Comparison of ENCODE assay signal across 12 cellular contexts in the genomic region with DNA sequence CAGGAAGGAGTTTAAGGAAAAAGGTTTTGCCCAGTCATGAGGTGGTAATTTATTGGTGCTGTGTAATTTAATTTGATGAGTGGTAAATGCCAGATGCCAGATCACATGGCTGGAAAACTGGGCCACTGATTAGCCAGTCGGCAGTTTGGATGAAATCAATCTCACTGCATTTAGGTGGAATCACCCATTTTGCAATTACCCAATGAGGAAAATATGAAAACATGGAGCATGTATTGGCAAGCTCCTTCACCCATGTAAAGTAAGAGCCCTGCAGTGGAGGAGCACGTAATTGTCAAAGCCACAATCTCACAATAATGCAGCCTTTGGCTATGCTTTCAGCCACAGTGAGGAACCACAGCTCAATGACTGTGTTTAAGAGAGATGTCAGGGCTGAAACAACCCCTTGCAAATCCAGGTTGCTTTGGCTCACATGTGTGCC.
DNase-seq lines count a peak whose midpoint lies in the region; ATAC-seq, FAIRE-seq and TF ChIP-seq lines count a peak whose summit lies in the region.
"Had no signal": no experiment of that assay in that cellular context is flagged by ENCODE, and none has a peak within 500 bp of the region (broad histone marks: within the 10 kb centered on the region; RNA-seq: fewer than 3 reads in every experiment).

No MANE protein-coding gene starts in this region.

- H3K4me3 Mint-ChIP-seq in H9, result no peak overlapping the region
- H3K4me3 Mint-ChIP-seq: activated CD4-positive, alpha-beta memory T cell treated with anti-CD3 and anti-CD28 coated beads for 36 hours; activated naive CD8-positive, alpha-beta T cell treated with anti-CD3 and anti-CD28 coated beads, Interleukin-2, amount 10 ng/mL, durations not matched to agents 7 days and 5 days had no signal

- no peak overlapping the region for H2BK120ac ChIP-seq in H9 (ENCODE audit: low read depth, low read length, poor library complexity, severe bottlenecking)

- H3K18ac ChIP-seq in H9 (ENCODE audit: insufficient read length, low read depth, low read length), result no peak overlapping the region

- no peak for TF ChIP-seq CTCF in GM20000 (IDR thresholded peaks at IDR 0.05; ENCODE audit: extremely low read depth, missing control alignments)
- TF ChIP-seq CTCF in epithelial cell of esophagus (IDR thresholded peaks at IDR 0.05; ENCODE audit: insufficient read depth, low read depth, low read length, missing control alignments), result no peak
- no peak for TF ChIP-seq CTCF in GM13976 (IDR thresholded peaks at IDR 0.05; ENCODE audit: borderline replicate concordance, control extremely low read depth, extremely low read depth, insufficient read depth, missing control alignments)
- TF ChIP-seq CTCF in H9 (conservative IDR thresholded peaks at IDR 0.05), result no peak
- TF ChIP-seq CTCF in right atrium auricular region (IDR thresholded peaks at IDR 0.05), result no peak

- H2AK5ac ChIP-seq in H9 (ENCODE audit: insufficient read length, low read length), result no peak overlapping the region

- no peak overlapping the region for H2BK15ac ChIP-seq in H9 (ENCODE audit: low read depth, low read length)

- H2BK20ac ChIP-seq in H9 (ENCODE audit: low read depth, low read length, poor library complexity, severe bottlenecking), result no peak overlapping the region

- H3K56ac ChIP-seq in H9 (ENCODE audit: insufficient read length, low read depth, low read length), result no peak overlapping the region

- peak; percentile 85 for FAIRE-seq in GM12891 (lab: Jason Lieb, UNC)

- H3K27me3 ChIP-seq in H9 (ENCODE audit: insufficient read depth, low read length), result no peaks in the 10 kb centered on the region
- no peaks in the 10 kb centered on the region for H3K27me3 ChIP-seq in right atrium auricular region

- no peaks in the 10 kb centered on the region for H3K79me2 ChIP-seq in H9 (ENCODE audit: insufficient read depth, low read length)

- no peak overlapping the region for H4K5ac ChIP-seq in H9 (ENCODE audit: insufficient read length, low read depth, low read length)

- H3K4me1 ChIP-seq in H9 (ENCODE audit: insufficient read depth, low read length) (no peaks in the 10 kb centered on the region), right atrium auricular region (no peaks in the 10 kb centered on the region)

- H3K36me3 Mint-ChIP-seq in H9 (ENCODE audit: insufficient read depth in 1 of 3, low read depth in 3 of 3), result no peaks in the 10 kb centered on the region
- H3K36me3 Mint-ChIP-seq: activated CD4-positive, alpha-beta memory T cell treated with anti-CD3 and anti-CD28 coated beads for 36 hours had no signal

- H3K79me1 ChIP-seq in H9 (ENCODE audit: insufficient read depth, low read depth, low read length, poor library complexity, severe bottlenecking), result no peaks in the 10 kb centered on the region

- no peaks in the 10 kb centered on the region for H3K9me3 ChIP-seq in H9 (ENCODE audit: control insufficient read depth, low read depth, low read length)
- no peaks in the 10 kb centered on the region for H3K9me3 ChIP-seq in right atrium auricular region

- no peaks in the 10 kb centered on the region for H3K23me2 ChIP-seq in H9 (ENCODE audit: insufficient read length, low read depth, low read length, poor library complexity, severe bottlenecking)

- DNase-seq in GM12891 (ENCODE audit: insufficient read length, low spot score) (no peak), GM20000 (ENCODE audit: low spot score) (peak; percentile 24), epithelial cell of esophagus (ENCODE audit: low read depth) (peak; percentile 40), left cardiac atrium (no peak), GM13976 (ENCODE audit: low spot score) (no peak), H9 (no peak), right atrium auricular region (ENCODE audit: low spot score) (no peak)
- DNase-seq: activated CD4-positive, alpha-beta memory T cell treated with anti-CD3 and anti-CD28 coated beads for 36 hours; activated naive CD8-positive, alpha-beta T cell treated with anti-CD3 and anti-CD28 coated beads, Interleukin-2, amount 10 ng/mL, durations not matched to agents 7 days and 5 days; midbrain; right cardiac atrium had no signal

- no peaks in the 10 kb centered on the region for H3K36me3 ChIP-seq in right atrium auricular region

- H3K9me3 Mint-ChIP-seq in H9, result no peaks in the 10 kb centered on the region
- H3K9me3 Mint-ChIP-seq: activated CD4-positive, alpha-beta memory T cell treated with anti-CD3 and anti-CD28 coated beads for 36 hours had no signal

- in situ Hi-C loops in GM13976 (cut with MboI; ENCODE audit: low sequenced_read_pairs, unreplicated experiment), result no loop called here

- no peak overlapping the region for H2AFZ ChIP-seq in H9 (ENCODE audit: low read length)

- no peak overlapping the region for H2BK5ac ChIP-seq in H9 (ENCODE audit: insufficient read length, low read length)

- no peaks in the 10 kb centered on the region for H3K27me3 Mint-ChIP-seq in H9 (ENCODE audit: low read depth)
- H3K27me3 Mint-ChIP-seq: activated CD4-positive, alpha-beta memory T cell treated with anti-CD3 and anti-CD28 coated beads for 36 hours had no signal

- H4K20me1 ChIP-seq in H9 (ENCODE audit: control insufficient read depth, insufficient read depth, insufficient read length), result no peaks in the 10 kb centered on the region

- no peak overlapping the region for H4K91ac ChIP-seq in H9 (ENCODE audit: insufficient read length, low read depth, low read length)

- no peak overlapping the region for H3K27ac ChIP-seq in H9 (ENCODE audit: insufficient read length, low read depth, low read length)
- no peak overlapping the region for H3K27ac ChIP-seq in right atrium auricular region

- H3K23ac ChIP-seq in H9 (ENCODE audit: insufficient read length, low read depth, low read length), result no peak overlapping the region

- no peak overlapping the region for H3K9ac ChIP-seq in H9 (ENCODE audit: extremely low read depth, insufficient read length, low read length)

- H4K8ac ChIP-seq in H9 (replicated peaks; ENCODE audit: insufficient read length, low read depth, low read length), result no peak overlapping the region

- H3K4me2 ChIP-seq in H9 (ENCODE audit: insufficient read depth, insufficient read length, low read length), result no peak overlapping the region

- intact Hi-C loops in left cardiac atrium (cut with DNase I), result no loop called here

- H3T11ph ChIP-seq in H9 (ENCODE audit: low read length), result no peak overlapping the region

- H3K4me3 ChIP-seq in epithelial cell of esophagus (ENCODE audit: low read length) (no peak overlapping the region), right atrium auricular region (no peak overlapping the region)

- no peak overlapping the region for H3K4ac ChIP-seq in H9 (ENCODE audit: low read depth, low read length)

- no peak overlapping the region for H3K27ac Mint-ChIP-seq in H9
- H3K27ac Mint-ChIP-seq: activated CD4-positive, alpha-beta memory T cell treated with anti-CD3 and anti-CD28 coated beads for 36 hours; activated naive CD8-positive, alpha-beta T cell treated with anti-CD3 and anti-CD28 coated beads, Interleukin-2, amount 10 ng/mL, durations not matched to agents 7 days and 5 days had no signal

- H3K4me1 Mint-ChIP-seq in H9, result no peaks in the 10 kb centered on the region

- ATAC-seq in HG03460 (IDR thresholded peaks at IDR 0.05; ENCODE audit: unreplicated experiment) (peak; percentile 67), left cardiac atrium (no peak)
- ATAC-seq: right cardiac atrium had no signal

- no peak overlapping the region for H3K14ac ChIP-seq in H9 (ENCODE audit: insufficient read depth, low read length)

- no peak for TF ChIP-seq POLR2A in GM12891 (IDR thresholded peaks at IDR 0.05; ENCODE audit: low read depth, low read length)

- H2BK12ac ChIP-seq in H9 (ENCODE audit: insufficient read length, low read depth, low read length), result no peak overlapping the region

- WGBS in H9 (ENCODE audit: extremely low coverage, insufficient read length, low lambda C conversion rate), result no CpG with 5 or more reads among the region's 2 CpGs

TF ChIP-seq in GM12891, 5 proteins besides CTCF, POLR2A, EP300 and RAD21:
- no peak for TF ChIP-seq TAF1 (IDR thresholded peaks at IDR 0.05; ENCODE audit: low read depth, low read length)
- no peak for TF ChIP-seq POU2F2 (IDR thresholded peaks at IDR 0.05; ENCODE audit: low read depth, low read length)
- TF ChIP-seq SPI1 (IDR thresholded peaks at IDR 0.05; ENCODE audit: low read depth, low read length), result peak; percentile 29; the same call in 1 of the 2 replicates

Comparison
In these comparisons a context has a peak if more than half of its experiments do, and no peak if none do; other contexts are left out.
1. DNase-seq: peak in GM20000 (single experiment) and epithelial cell of esophagus (single experiment); none in GM12891 (single experiment), left cardiac atrium (single experiment), GM13976 (single experiment), H9 (single experiment) and right atrium auricular region (single experiment).